In genomic region chr5:39031041-39031440, GRCh38 we compare ENCODE assay signal across 1 cellular context.
TF ChIP-seq lines count a peak whose summit lies in the region.

No MANE protein-coding gene starts in this region.

TF ChIP-seq in K562, 482 proteins besides CTCF, POLR2A, EP300 and RAD21:
- TF ChIP-seq ZNF512 (tag; IDR thresholded peaks at IDR 0.05): no peak
- no peak for TF ChIP-seq ZNF589 (CRISPR knock-in tag; IDR thresholded peaks at IDR 0.05; ENCODE audit: low read depth)
- TF ChIP-seq ARID3A (IDR thresholded peaks at IDR 0.05; ENCODE audit: borderline replicate concordance, low read depth, low read length): no peak
- TF ChIP-seq ZSCAN29 (IDR thresholded peaks at IDR 0.05): no peak
- no peak for TF ChIP-seq JUN (IDR thresholded peaks at IDR 0.05; ENCODE audit: borderline replicate concordance, low read depth, low read length)
- no peak for TF ChIP-seq JUN (CRISPR knock-in tag; IDR thresholded peaks at IDR 0.05; ENCODE audit: borderline replicate concordance)
- no peak for TF ChIP-seq ETS2 (tag; IDR thresholded peaks at IDR 0.05; ENCODE audit: borderline replicate concordance, poor library complexity, severe bottlenecking)
- no peak for TF ChIP-seq ZNF699 (CRISPR knock-in tag; IDR thresholded peaks at IDR 0.05; ENCODE audit: insufficient replicate concordance)
- TF ChIP-seq KAT8 (IDR thresholded peaks at IDR 0.05; ENCODE audit: low read depth): no peak
